1 cellular context compared by ENCODE assay signal in genomic region chr9:131580358-131580757, GRCh38.
TF ChIP-seq lines count a peak whose summit lies in the region.

No MANE protein-coding gene starts in this region.

TF ChIP-seq in HEK293T, 16 proteins besides CTCF, POLR2A, EP300 and RAD21:
- TF ChIP-seq SUZ12 (IDR thresholded peaks at IDR 0.05) (no peak), FOXA1 (IDR thresholded peaks at IDR 0.05) (no peak), FOXK2 (IDR thresholded peaks at IDR 0.05) (no peak), SP1 (IDR thresholded peaks at IDR 0.05) (no peak), ARNT (IDR thresholded peaks at IDR 0.05) (no peak), TARDBP (IDR thresholded peaks at IDR 0.05) (no peak), BHLHE40 (IDR thresholded peaks at IDR 0.05; ENCODE audit: borderline replicate concordance) (no peak), FOXM1 (IDR thresholded peaks at IDR 0.05; ENCODE audit: borderline replicate concordance) (no peak)
